Comparison of ENCODE assay signal across 16 cellular contexts in genomic region chr1:32338637-32339145, GRCh38. TPM values are rescaled to one million over a fixed set of nuclear protein-coding genes. Genes with fewer than 3 reads are reported as not detected.
DNase-seq lines count a peak whose midpoint lies in the region; ATAC-seq and TF ChIP-seq lines count a peak whose summit lies in the region.
"Had no signal": no experiment of that assay in that cellular context is flagged by ENCODE, and none has a peak within 500 bp of the region (broad histone marks: within the 10 kb centered on the region; RNA-seq: fewer than 3 reads in every experiment).

No MANE protein-coding gene starts in this region.

- no peak overlapping the region for H2AFZ ChIP-seq in neural cell (ENCODE audit: low read depth, low read length)

- H3K27me3 ChIP-seq in CD4-positive, alpha-beta T cell (ENCODE audit: control insufficient read depth, insufficient read depth, low read length) = no peaks in the 10 kb centered on the region
- H3K27me3 ChIP-seq in NT2/D1 (ENCODE audit: insufficient read depth, insufficient read length) = peaks cover 10% of the 10 kb centered on the region
- no peaks in the 10 kb centered on the region for H3K27me3 ChIP-seq in dorsolateral prefrontal cortex
- H3K27me3 ChIP-seq in neural cell (ENCODE audit: insufficient read depth, low read depth, low read length) = no peaks in the 10 kb centered on the region
- H3K27me3 ChIP-seq: cardiac muscle cell, esophagus muscularis mucosa had no signal

- H3K4me3 Mint-ChIP-seq in CD4-positive, alpha-beta T cell = peak overlapping the region; percentile 61
- H3K4me3 Mint-ChIP-seq: activated CD4-positive, alpha-beta T cell treated with anti-CD3 and anti-CD28 coated beads for 36 hours had no signal

- no peak overlapping the region for H3K27ac ChIP-seq in CD4-positive, alpha-beta T cell (ENCODE audit: low read depth, low read length)
- H3K27ac ChIP-seq in dorsolateral prefrontal cortex = peak overlapping the region; percentile 76 to 100 (median 97)
- no peak overlapping the region for H3K27ac ChIP-seq in neural cell (ENCODE audit: low read length)
- H3K27ac ChIP-seq: cardiac muscle cell, esophagus muscularis mucosa had no signal

- no peaks in the 10 kb centered on the region for H3F3A ChIP-seq in neural cell (ENCODE audit: insufficient read depth, low read length, poor library complexity, severe bottlenecking)

- no peak for DNase-seq in CD4-positive, alpha-beta T cell
- DNase-seq in NT2/D1 (ENCODE audit: low read depth, low spot score) = no peak
- DNase-seq in dorsolateral prefrontal cortex = no peak
- no peak for DNase-seq in cortex of kidney (lab: John Stamatoyannopoulos, UW)
- DNase-seq in dedifferentiated amniotic fluid mesenchymal stem cell (ENCODE audit: extremely low spot score) = no peak
- DNase-seq: activated CD4-positive, alpha-beta T cell treated with anti-CD3 and anti-CD28 coated beads for 36 hours; CD4-positive, CD25-positive, alpha-beta regulatory T cell; KG1; NCI-H187 treated with DMSO at 0.1 percent for 48 hours; NK-92 treated with Interleukin-12 subunit alpha and Interleukin-12 subunit beta, amount 100 ng/mL, for 24 hours had no signal

- no peak overlapping the region for H3K27ac Mint-ChIP-seq in CD4-positive, alpha-beta T cell
- H3K27ac Mint-ChIP-seq: activated CD4-positive, alpha-beta T cell treated with anti-CD3 and anti-CD28 coated beads for 36 hours had no signal

- H3K4me3 ChIP-seq in NT2/D1 (ENCODE audit: insufficient read length, low read depth) (no peak overlapping the region), dorsolateral prefrontal cortex (peak overlapping the region in 52 of 59 donors; percentile 1 to 68 (median 43)), neural cell (ENCODE audit: low read length) (no peak overlapping the region)
- H3K4me3 ChIP-seq: cardiac muscle cell, esophagus muscularis mucosa had no signal

- H3K79me2 ChIP-seq in neural cell (replicated peaks; ENCODE audit: insufficient read depth, low read length) = peaks cover 24% of the 10 kb centered on the region

- H3K9me3 Mint-ChIP-seq in CD4-positive, alpha-beta T cell = no peaks in the 10 kb centered on the region
- H3K9me3 Mint-ChIP-seq: CD4-positive, CD25-positive, alpha-beta regulatory T cell; stimulated activated naive CD8-positive, alpha-beta T cell treated with anti-CD3 and anti-CD28 coated beads, Interleukin-15, amount 100 ng/mL, for 72 hours had no signal

- peaks cover 11% of the 10 kb centered on the region for H3K36me3 Mint-ChIP-seq in CD4-positive, alpha-beta T cell (ENCODE audit: low read depth)
- H3K36me3 Mint-ChIP-seq: CD4-positive, CD25-positive, alpha-beta regulatory T cell had no signal

- H3K36me3 ChIP-seq in NT2/D1 (ENCODE audit: insufficient read depth, insufficient read length, low read length) = peaks cover 16% of the 10 kb centered on the region
- peaks cover 6% of the 10 kb centered on the region for H3K36me3 ChIP-seq in neural cell (ENCODE audit: insufficient read depth, low read length)
- H3K36me3 ChIP-seq: esophagus muscularis mucosa had no signal

- TF ChIP-seq EP300 in neural cell (conservative IDR thresholded peaks at IDR 0.05; ENCODE audit: poor library complexity, severe bottlenecking) = no peak

- TF ChIP-seq RAD21 in neural cell (conservative IDR thresholded peaks at IDR 0.05) = no peak

- no peak for ATAC-seq in CD4-positive, alpha-beta T cell (ENCODE audit: poor library complexity)
- no peak for ATAC-seq in HG02973 (IDR thresholded peaks at IDR 0.05; ENCODE audit: unreplicated experiment)
- ATAC-seq in HG02884 (IDR thresholded peaks at IDR 0.05; ENCODE audit: unreplicated experiment) = no peak

- H3K4me1 Mint-ChIP-seq in CD4-positive, alpha-beta T cell (ENCODE audit: low read depth) = peaks cover 34% of the 10 kb centered on the region

- no peaks in the 10 kb centered on the region for H3K27me3 Mint-ChIP-seq in CD4-positive, alpha-beta T cell
- H3K27me3 Mint-ChIP-seq: activated CD4-positive, alpha-beta T cell treated with anti-CD3 and anti-CD28 coated beads for 36 hours; stimulated activated naive CD8-positive, alpha-beta T cell treated with anti-CD3 and anti-CD28 coated beads, Interleukin-15, amount 100 ng/mL, for 72 hours had no signal

- intact Hi-C loops in CD4-positive, alpha-beta T cell (cut with DNase I, micrococcal nuclease) = loop anchor here in 1 of 2 experiments (5.0 kb wide), 1 partner anchor 96 kb away; no protein-coding TSS in a partner anchor
- intact Hi-C loops in dorsolateral prefrontal cortex (cut with DNase I) = loop anchor here (1.0 to 5.0 kb wide), 5 partner anchors 13 to 734 kb away; partner anchors contain the start of genes BSDC1 (in 1 of the 2) and HDAC1 (in 1 of the 2)

- POLR2A ChIA-PET in CD4-positive, alpha-beta T cell (lab: Charles Lee) = no interaction called here

- peaks cover 14% of the 10 kb centered on the region for H4K20me1 ChIP-seq in neural cell (ENCODE audit: insufficient read depth)

- H3K9ac ChIP-seq in NT2/D1 (ENCODE audit: insufficient read length, low read depth) (peak overlapping the region; percentile 29), neural cell (ENCODE audit: low read length) (peak overlapping the region; percentile 20)

- H3K4me2 ChIP-seq in neural cell (ENCODE audit: low read length) = no peak overlapping the region

- H3K9me2 ChIP-seq in neural cell (ENCODE audit: insufficient read depth, low read length) = no peaks in the 10 kb centered on the region

- H3K4me1 ChIP-seq in NT2/D1 (ENCODE audit: insufficient read depth, insufficient read length) = peaks cover 36% of the 10 kb centered on the region

- no peaks in the 10 kb centered on the region for H3K9me3 ChIP-seq in CD4-positive, alpha-beta T cell (ENCODE audit: control insufficient read depth, low read length)
- H3K9me3 ChIP-seq in NT2/D1 (ENCODE audit: insufficient read depth, low read length) (no peaks in the 10 kb centered on the region), neural cell (ENCODE audit: low read length) (no peaks in the 10 kb centered on the region)
- H3K9me3 ChIP-seq: esophagus muscularis mucosa had no signal

- CTCF ChIA-PET in CD4-positive, alpha-beta T cell (lab: Charles Lee) = no interaction called here

- no peak for TF ChIP-seq CTCF in CD4-positive, alpha-beta T cell (IDR thresholded peaks at IDR 0.05)
- TF ChIP-seq CTCF in dorsolateral prefrontal cortex (IDR thresholded peaks at IDR 0.05 in 54 of 56, conservative IDR thresholded peaks at IDR 0.05 in 2 of 56; ENCODE audit: low read depth in 1 of 56, partially characterized antibody in 56 of 56) (peak in 2 of 56 donors; percentile 0 to 3), neural cell (IDR thresholded peaks at IDR 0.05; ENCODE audit: poor library complexity, severe bottlenecking) (no peak)

TF ChIP-seq in neural cell, 6 proteins besides CTCF, POLR2A, EP300 and RAD21:
- no peak for TF ChIP-seq TAF1 (IDR thresholded peaks at IDR 0.05; ENCODE audit: low read depth)
- no peak for TF ChIP-seq EZH2 (IDR thresholded peaks at IDR 0.05; ENCODE audit: borderline replicate concordance, insufficient read depth, low read length, poor library complexity, severe bottlenecking)
- no peak for TF ChIP-seq REST (IDR thresholded peaks at IDR 0.05; ENCODE audit: borderline replicate concordance)
- no peak for TF ChIP-seq SMC3 (conservative IDR thresholded peaks at IDR 0.05; ENCODE audit: poor library complexity)
- no peak for TF ChIP-seq MXI1 (conservative IDR thresholded peaks at IDR 0.05; ENCODE audit: poor library complexity, severe bottlenecking)
- no peak for TF ChIP-seq POLR2AphosphoS5 (IDR thresholded peaks at IDR 0.05)
TF ChIP-seq in neural cell: peak in this region for 0.

RNA-seq across cellular contexts. Expression of gene MARCKSL1, which starts 2.7 kb away (rescaled TPM):
- total RNA-seq in CD4-positive, alpha-beta T cell = 10 to 100 TPM; 23.4 to 23.6 TPM
- total RNA-seq in dorsolateral prefrontal cortex = 100 to 1,000 TPM in 117 of 120 experiments, 10 to 100 TPM in 3; 90.1 to 633 (median 196) TPM
- polyA plus RNA-seq in neural cell = 694 and 739 TPM in 2 replicates
- 393 and 412 TPM in 2 replicates for polyA minus RNA-seq in neural cell

RNA-seq across cellular contexts. Expression of gene FAM229A, which starts 23.6 kb away (rescaled TPM):
- total RNA-seq in CD4-positive, alpha-beta T cell = 10 to 100 TPM; 38.0 to 38.6 TPM
- total RNA-seq in dorsolateral prefrontal cortex = 10 to 100 TPM in 59 of 120 experiments, 1 to 10 TPM in 61; 4.0 to 24.0 (median 9.9) TPM
- 6.1 and 11.7 TPM in 2 replicates for polyA plus RNA-seq in neural cell
- polyA minus RNA-seq in neural cell = 4.6 TPM in 2 replicates

RNA-seq across cellular contexts. Expression of gene TSSK3, which starts 23.6 kb away (rescaled TPM):
- total RNA-seq in CD4-positive, alpha-beta T cell = under 1 TPM in 1 of 2 experiments, not detected in 1; 0.98 TPM
- total RNA-seq in dorsolateral prefrontal cortex = 10 to 100 TPM in 8 of 120 experiments, 1 to 10 TPM in 111, not detected in 1; 1.2 to 16.0 (median 5.1) TPM
- polyA plus RNA-seq in neural cell = not detected in 2 replicates
- polyA minus RNA-seq in neural cell = 1.2 TPM in 1 of 2 replicates, not detected in the other

RNA-seq across cellular contexts. Expression of gene HDAC1, which starts 46.8 kb away (rescaled TPM):
- 10 to 100 TPM; 56.9 to 61.0 TPM for total RNA-seq in CD4-positive, alpha-beta T cell
- 10 to 100 TPM; 16.3 to 56.0 (median 29.8) TPM for total RNA-seq in dorsolateral prefrontal cortex
- polyA plus RNA-seq in neural cell = 60.8 and 68.6 TPM in 2 replicates
- 26.0 and 33.6 TPM in 2 replicates for polyA minus RNA-seq in neural cell

RNA-seq across cellular contexts. Expression of gene BSDC1, which starts 55.5 kb away (rescaled TPM):
- 100 to 1,000 TPM; 186 to 190 TPM for total RNA-seq in CD4-positive, alpha-beta T cell
- 100 to 1,000 TPM in 79 of 120 experiments, 10 to 100 TPM in 41; 87.5 to 123 (median 103) TPM for total RNA-seq in dorsolateral prefrontal cortex
- polyA plus RNA-seq in neural cell = 158 and 189 TPM in 2 replicates
- 133 and 157 TPM in 2 replicates for polyA minus RNA-seq in neural cell

Comparison
In these comparisons a context has a peak if more than half of its experiments do, and no peak if none do; other contexts are left out.
1. H3K27ac ChIP-seq: peak in dorsolateral prefrontal cortex (59 of 59); none in CD4-positive, alpha-beta T cell (single experiment) and neural cell (single experiment).
2. H3K4me3 ChIP-seq: peak in dorsolateral prefrontal cortex (52 of 59); none in NT2/D1 (single experiment) and neural cell (single experiment).